In genomic region chr2:105224444-105224843, GRCh38 we compare ENCODE assay signal across 1 cellular context.
TF ChIP-seq lines count a peak whose summit lies in the region.

No MANE protein-coding gene starts in this region.

TF ChIP-seq in WTC11, 78 proteins besides CTCF, POLR2A, EP300 and RAD21 (continued from another document):
- no peak for TF ChIP-seq PRDM15 (CRISPR knock-in tag; IDR thresholded peaks at IDR 0.05)
- no peak for TF ChIP-seq ZNF425 (CRISPR knock-in tag; conservative IDR thresholded peaks at IDR 0.05)
- TF ChIP-seq STAT6 (CRISPR knock-in tag; conservative IDR thresholded peaks at IDR 0.05; ENCODE audit: low read depth), result no peak
- TF ChIP-seq AFF4 (CRISPR knock-in tag; IDR thresholded peaks at IDR 0.05; ENCODE audit: borderline replicate concordance), result no peak
- no peak for TF ChIP-seq JUN (CRISPR knock-in tag; IDR thresholded peaks at IDR 0.05)
- TF ChIP-seq ZNF396 (CRISPR knock-in tag; IDR thresholded peaks at IDR 0.05; ENCODE audit: borderline replicate concordance), result no peak
- no peak for TF ChIP-seq MYBL2 (CRISPR knock-in tag; IDR thresholded peaks at IDR 0.05)
- TF ChIP-seq ZNF532 (CRISPR knock-in tag; IDR thresholded peaks at IDR 0.05; ENCODE audit: borderline replicate concordance), result no peak
- TF ChIP-seq ATF3 (CRISPR knock-in tag; conservative IDR thresholded peaks at IDR 0.05), result no peak
- no peak for TF ChIP-seq ZBTB43 (CRISPR knock-in tag; IDR thresholded peaks at IDR 0.05)
- TF ChIP-seq JAZF1 (CRISPR knock-in tag; IDR thresholded peaks at IDR 0.05), result no peak
- TF ChIP-seq AR (CRISPR knock-in tag; IDR thresholded peaks at IDR 0.05), result no peak
- TF ChIP-seq IRF1 (CRISPR knock-in tag; IDR thresholded peaks at IDR 0.05), result no peak
- TF ChIP-seq ATF1 (CRISPR knock-in tag; IDR thresholded peaks at IDR 0.05), result no peak
